In genomic region chr1:161730050-161730564, GRCh38 we compare ENCODE assay signal across 11 cellular contexts. TPM values are rescaled to one million over a fixed set of nuclear protein-coding genes. Genes with fewer than 3 reads are reported as not detected.
DNase-seq lines count a peak whose midpoint lies in the region; ATAC-seq and TF ChIP-seq lines count a peak whose summit lies in the region.
"Had no signal": no experiment of that assay in that cellular context is flagged by ENCODE, and none has a peak within 500 bp of the region (broad histone marks: within the 10 kb centered on the region; RNA-seq: fewer than 3 reads in every experiment).

No MANE protein-coding gene starts in this region.

- peak overlapping the region; percentile 45 for H3K27ac Mint-ChIP-seq in activated CD4-positive, alpha-beta T cell treated with anti-CD3 and anti-CD28 coated beads for 36 hours
- peak overlapping the region; percentile 31 for H3K27ac Mint-ChIP-seq in stimulated activated naive B cell treated with anti-CD40 and anti-IgM and Interleukin-4, amounts not matched to agents 10 μg/mL and 1 μg/mL and 100 μg/mL, for 72 hours

- H3K36me3 ChIP-seq in brain microvascular endothelial cell (replicated peaks): no peaks in the 10 kb centered on the region
- H3K36me3 ChIP-seq: upper lobe of right lung had no signal

- H3K9me3 Mint-ChIP-seq in activated CD4-positive, alpha-beta T cell treated with anti-CD3 and anti-CD28 coated beads for 36 hours (ENCODE audit: low read depth): no peaks in the 10 kb centered on the region
- no peaks in the 10 kb centered on the region for H3K9me3 Mint-ChIP-seq in stimulated activated naive B cell treated with anti-CD40 and anti-IgM and Interleukin-4, amounts not matched to agents 10 μg/mL and 1 μg/mL and 100 μg/mL, for 72 hours

- H3K36me3 Mint-ChIP-seq in activated CD4-positive, alpha-beta T cell treated with anti-CD3 and anti-CD28 coated beads for 36 hours (ENCODE audit: low read depth): no peaks in the 10 kb centered on the region
- H3K36me3 Mint-ChIP-seq in stimulated activated naive B cell treated with anti-CD40 and anti-IgM and Interleukin-4, amounts not matched to agents 10 μg/mL and 1 μg/mL and 100 μg/mL, for 72 hours: no peaks in the 10 kb centered on the region

- H3K4me3 ChIP-seq in brain microvascular endothelial cell (ENCODE audit: low read depth, low read length): no peak overlapping the region
- H3K4me3 ChIP-seq: upper lobe of right lung had no signal

- no peaks in the 10 kb centered on the region for H3K27me3 ChIP-seq in brain microvascular endothelial cell (replicated peaks)
- H3K27me3 ChIP-seq: upper lobe of right lung had no signal

- intact Hi-C loops in activated CD4-positive, alpha-beta T cell treated with anti-CD3 and anti-CD28 coated beads for 36 hours (cut with DNase I, micrococcal nuclease): loop anchor here (1.0 to 2.0 kb wide), 4 partner anchors 14 to 36 kb away; partner anchors contain the start of gene ATF6 (in 1 of the 2)

- in situ Hi-C loops in brain microvascular endothelial cell (cut with HindIII; ENCODE audit: low pct_ligation_motif_present, low sequenced_read_pairs): no loop called here

- CTCF ChIA-PET in activated CD4-positive, alpha-beta T cell treated with anti-CD3 and anti-CD28 coated beads for 36 hours (lab: Charles Lee): interaction anchor here (0.7 to 2.8 kb wide), 4 partner anchors 10 to 545 kb away, joined by 3 to 10 read pairs (median 6); partner anchors contain the start of gene DUSP12

- peak overlapping the region; percentile 37 for H3K27ac ChIP-seq in brain microvascular endothelial cell
- H3K27ac ChIP-seq: upper lobe of right lung had no signal

- peak; percentile 60 for ATAC-seq in activated CD4-positive, alpha-beta T cell treated with anti-CD3 and anti-CD28 coated beads for 36 hours
- ATAC-seq in stimulated activated naive B cell treated with anti-CD40 and anti-IgM and Interleukin-4, amounts not matched to agents 10 μg/mL and 1 μg/mL and 100 μg/mL, for 72 hours (replicated peaks): no peak
- ATAC-seq in GM18519 (IDR thresholded peaks at IDR 0.05; ENCODE audit: low FRiP score, unreplicated experiment) (no peak), GM21825 (IDR thresholded peaks at IDR 0.05; ENCODE audit: unreplicated experiment) (no peak), HG03457 (IDR thresholded peaks at IDR 0.05; ENCODE audit: unreplicated experiment) (no peak)
- ATAC-seq: left cardiac atrium, upper lobe of right lung had no signal

- no peak for TF ChIP-seq CTCF in brain microvascular endothelial cell (IDR thresholded peaks at IDR 0.05; ENCODE audit: low read depth, low read length, missing control alignments)

- POLR2A ChIA-PET in activated CD4-positive, alpha-beta T cell treated with anti-CD3 and anti-CD28 coated beads for 36 hours (lab: Charles Lee): no interaction called here

- peaks cover 37% of the 10 kb centered on the region for H3K27me3 Mint-ChIP-seq in activated CD4-positive, alpha-beta T cell treated with anti-CD3 and anti-CD28 coated beads for 36 hours
- no peaks in the 10 kb centered on the region for H3K27me3 Mint-ChIP-seq in stimulated activated naive B cell treated with anti-CD40 and anti-IgM and Interleukin-4, amounts not matched to agents 10 μg/mL and 1 μg/mL and 100 μg/mL, for 72 hours

- H3K4me1 Mint-ChIP-seq in activated CD4-positive, alpha-beta T cell treated with anti-CD3 and anti-CD28 coated beads for 36 hours: peaks cover 45% of the 10 kb centered on the region
- H3K4me1 Mint-ChIP-seq in stimulated activated naive B cell treated with anti-CD40 and anti-IgM and Interleukin-4, amounts not matched to agents 10 μg/mL and 1 μg/mL and 100 μg/mL, for 72 hours: peaks cover 31 to 43% of the 10 kb centered on the region in 2 donors

- H3K4me3 Mint-ChIP-seq in activated CD4-positive, alpha-beta T cell treated with anti-CD3 and anti-CD28 coated beads for 36 hours: peak overlapping the region; percentile 14
- H3K4me3 Mint-ChIP-seq in stimulated activated naive B cell treated with anti-CD40 and anti-IgM and Interleukin-4, amounts not matched to agents 10 μg/mL and 1 μg/mL and 100 μg/mL, for 72 hours: no peak overlapping the region

- DNase-seq in activated CD4-positive, alpha-beta T cell treated with anti-CD3 and anti-CD28 coated beads for 36 hours: peak; percentile 68
- no peak for DNase-seq in activated CD4-positive, alpha-beta T cell treated with anti-CD3 and anti-CD28 coated beads for 1 hour
- DNase-seq in SW 1271 (lab: John Stamatoyannopoulos, UW) (peak; percentile 2 to 8), brain microvascular endothelial cell (peak; percentile 54)
- DNase-seq in stimulated activated naive B cell treated with anti-CD40 and anti-IgM and Interleukin-4, amounts not matched to agents 10 μg/mL and 1 μg/mL and 100 μg/mL, for 72 hours: no peak
- DNase-seq: left cardiac atrium, upper lobe of right lung had no signal

RNA-seq across cellular contexts. Expression of gene FCRLB, which starts 8.8 kb away (rescaled TPM):
- not detected for total RNA-seq in activated CD4-positive, alpha-beta T cell treated with anti-CD3 and anti-CD28 coated beads for 36 hours

RNA-seq across cellular contexts. Expression of gene DUSP12, which starts 19.5 kb away (rescaled TPM):
- 10 to 100 TPM; 28.0 to 28.1 TPM for total RNA-seq in activated CD4-positive, alpha-beta T cell treated with anti-CD3 and anti-CD28 coated beads for 36 hours

RNA-seq across cellular contexts. Expression of gene FCRLA, which starts 23.1 kb away (rescaled TPM):
- not detected for total RNA-seq in activated CD4-positive, alpha-beta T cell treated with anti-CD3 and anti-CD28 coated beads for 36 hours
- total RNA-seq: chondrocyte had no signal

RNA-seq across cellular contexts. Expression of gene ATF6, which starts 36.0 kb away (rescaled TPM):
- 10 to 100 TPM; 23.7 to 31.9 TPM for total RNA-seq in activated CD4-positive, alpha-beta T cell treated with anti-CD3 and anti-CD28 coated beads for 36 hours

Comparison
In these comparisons a context has a peak if more than half of its experiments do, and no peak if none do; other contexts are left out.
1. DNase-seq: peak in activated CD4-positive, alpha-beta T cell treated with anti-CD3 and anti-CD28 coated beads for 36 hours (single experiment), SW 1271 (2 of 2) and brain microvascular endothelial cell (single experiment); none in activated CD4-positive, alpha-beta T cell treated with anti-CD3 and anti-CD28 coated beads for 1 hour (single experiment) and stimulated activated naive B cell treated with anti-CD40 and anti-IgM and Interleukin-4, amounts not matched to agents 10 μg/mL and 1 μg/mL and 100 μg/mL, for 72 hours (single experiment).